ENCODE assay signal across 10 cellular contexts in genomic region chr18:44716697-44717163, GRCh38. TPM values are rescaled to one million over a fixed set of nuclear protein-coding genes. Genes with fewer than 3 reads are reported as not detected.
DNase-seq lines count a peak whose midpoint lies in the region; ATAC-seq and TF ChIP-seq lines count a peak whose summit lies in the region.
"Had no signal": no experiment of that assay in that cellular context is flagged by ENCODE, and none has a peak within 500 bp of the region (broad histone marks: within the 10 kb centered on the region; RNA-seq: fewer than 3 reads in every experiment).

No MANE protein-coding gene starts in this region.

- peaks cover 32% of the 10 kb centered on the region for H3K4me1 Mint-ChIP-seq in activated T-cell treated with anti-CD3 and anti-CD28 coated beads, Interleukin-2, amount 50 U/mL, for 72 hours (ENCODE audit: low read depth)
- H3K4me1 Mint-ChIP-seq in nephron (peaks cover 71% of the 10 kb centered on the region), type B pancreatic cell (ENCODE audit: unreplicated experiment) (peaks cover 32% of the 10 kb centered on the region)
- no peaks in the 10 kb centered on the region for H3K4me1 Mint-ChIP-seq in CD8-positive, alpha-beta T cell (ENCODE audit: low read depth)

- peak overlapping the region in 1 of 2 donors; percentile 28 for H3K4me3 Mint-ChIP-seq in activated T-cell treated with anti-CD3 and anti-CD28 coated beads, Interleukin-2, amount 50 U/mL, for 72 hours
- H3K4me3 Mint-ChIP-seq in nephron (no peak overlapping the region), type B pancreatic cell (no peak overlapping the region)
- H3K4me3 Mint-ChIP-seq in CD8-positive, alpha-beta T cell: no peak overlapping the region

- ATAC-seq in GM18502 (IDR thresholded peaks at IDR 0.05; ENCODE audit: poor library complexity, unreplicated experiment): peak; percentile 39
- peak; percentile 44 for ATAC-seq in GM21447 (IDR thresholded peaks at IDR 0.05; ENCODE audit: unreplicated experiment)
- ATAC-seq in activated T-cell treated with anti-CD3 and anti-CD28 coated beads, Interleukin-2, amount 50 U/mL, for 72 hours (replicated peaks in 1 of 2): peak; percentile 80 to 89
- no peak for ATAC-seq in CD8-positive, alpha-beta T cell
- ATAC-seq: left cardiac atrium had no signal

- H3K27me3 Mint-ChIP-seq in activated T-cell treated with anti-CD3 and anti-CD28 coated beads, Interleukin-2, amount 50 U/mL, for 72 hours (ENCODE audit: low read depth): peaks cover 27% of the 10 kb centered on the region
- H3K27me3 Mint-ChIP-seq in nephron (ENCODE audit: low read depth) (no peaks in the 10 kb centered on the region), type B pancreatic cell (no peaks in the 10 kb centered on the region)
- no peaks in the 10 kb centered on the region for H3K27me3 Mint-ChIP-seq in CD8-positive, alpha-beta T cell (ENCODE audit: low read depth)

- peak; percentile 25 to 47 for DNase-seq in activated T-cell treated with anti-CD3 and anti-CD28 coated beads, Interleukin-2, amount 50 U/mL, for 72 hours
- no peak for DNase-seq in CD8-positive, alpha-beta T cell
- DNase-seq in NCI-H774 (lab: John Stamatoyannopoulos, UW) (no peak), SHP77 (lab: John Stamatoyannopoulos, UW) (no peak), type B pancreatic cell (ENCODE audit: extremely low spot score, unreplicated experiment) (no peak)
- DNase-seq: left cardiac atrium, NCI-H1436 treated with DMSO at 0.1 percent for 48 hours had no signal

- no peaks in the 10 kb centered on the region for H3K9me3 ChIP-seq in CD8-positive, alpha-beta T cell (ENCODE audit: low read length)

- no peak overlapping the region for H3K27ac ChIP-seq in CD8-positive, alpha-beta T cell (ENCODE audit: low read depth, low read length)

- H3K4me3 ChIP-seq in CD8-positive, alpha-beta T cell (ENCODE audit: low read depth, low read length): no peak overlapping the region

- H3K4me1 ChIP-seq in CD8-positive, alpha-beta T cell (ENCODE audit: insufficient read depth, low read length): no peaks in the 10 kb centered on the region

- no peaks in the 10 kb centered on the region for H3K36me3 ChIP-seq in CD8-positive, alpha-beta T cell (ENCODE audit: insufficient read depth, low read length)

- CTCF ChIA-PET in CD8-positive, alpha-beta T cell (lab: Charles Lee): interaction anchor here (1.0 kb wide), 1 partner anchor 32 kb away, joined by 3 read pairs; no protein-coding TSS in a partner anchor

- peak overlapping the region; percentile 44 for H3K27ac Mint-ChIP-seq in activated T-cell treated with anti-CD3 and anti-CD28 coated beads, Interleukin-2, amount 50 U/mL, for 72 hours
- peak overlapping the region in 2 of 3 experiments; percentile 68 to 89 for H3K27ac Mint-ChIP-seq in nephron
- H3K27ac Mint-ChIP-seq in CD8-positive, alpha-beta T cell: no peak overlapping the region
- H3K27ac Mint-ChIP-seq in type B pancreatic cell: no peak overlapping the region

- H3K36me3 Mint-ChIP-seq in activated T-cell treated with anti-CD3 and anti-CD28 coated beads, Interleukin-2, amount 50 U/mL, for 72 hours (ENCODE audit: insufficient read depth in 2 of 2): peaks cover 2% of the 10 kb centered on the region in 2 donors
- H3K36me3 Mint-ChIP-seq in nephron (ENCODE audit: low read depth) (peaks cover 60% of the 10 kb centered on the region), type B pancreatic cell (peaks cover 46% of the 10 kb centered on the region)
- no peaks in the 10 kb centered on the region for H3K36me3 Mint-ChIP-seq in CD8-positive, alpha-beta T cell

- no peaks in the 10 kb centered on the region for H3K27me3 ChIP-seq in CD8-positive, alpha-beta T cell (ENCODE audit: insufficient read depth, low read length)

- H3K9me3 Mint-ChIP-seq in activated T-cell treated with anti-CD3 and anti-CD28 coated beads, Interleukin-2, amount 50 U/mL, for 72 hours: peaks cover 0 to 2% of the 10 kb centered on the region in 2 donors
- H3K9me3 Mint-ChIP-seq in nephron (no peaks in the 10 kb centered on the region), type B pancreatic cell (no peaks in the 10 kb centered on the region)
- H3K9me3 Mint-ChIP-seq in CD8-positive, alpha-beta T cell: no peaks in the 10 kb centered on the region

- no peak for TF ChIP-seq CTCF in nephron (IDR thresholded peaks at IDR 0.05; ENCODE audit: unreplicated experiment in 3 of 3)
- no peak for TF ChIP-seq CTCF in CD8-positive, alpha-beta T cell (IDR thresholded peaks at IDR 0.05)
- TF ChIP-seq CTCF in type B pancreatic cell (conservative IDR thresholded peaks at IDR 0.05): no peak

- POLR2A ChIA-PET in CD8-positive, alpha-beta T cell (lab: Charles Lee): no interaction called here

- intact Hi-C loops in CD8-positive, alpha-beta T cell (cut with DNase I, micrococcal nuclease): no loop called here

RNA-seq across cellular contexts. Expression of gene SETBP1, which starts 36.0 kb away (rescaled TPM):
- 10 to 100 TPM in 1 of 2 donors, 1 to 10 TPM in 1; 3.8 to 13.8 TPM for total RNA-seq in activated T-cell treated with anti-CD3 and anti-CD28 coated beads, Interleukin-2, amount 50 U/mL, for 72 hours
- 1 to 10 TPM in 1 of 2 experiments, under 1 TPM in 1; 0.90 to 2.1 TPM for total RNA-seq in CD8-positive, alpha-beta T cell
- 17.3 and 62.7 TPM in 2 replicates for total RNA-seq in type B pancreatic cell (ENCODE audit: low replicate concordance)

Comparison
In these comparisons a context has a peak if more than half of its experiments do, and no peak if none do; other contexts are left out.
1. DNase-seq: peak in activated T-cell treated with anti-CD3 and anti-CD28 coated beads, Interleukin-2, amount 50 U/mL, for 72 hours (2 of 2); none in CD8-positive, alpha-beta T cell (0 of 7), NCI-H774 (single experiment), SHP77 (0 of 2) and type B pancreatic cell (single experiment).
2. H3K27ac Mint-ChIP-seq: peak in activated T-cell treated with anti-CD3 and anti-CD28 coated beads, Interleukin-2, amount 50 U/mL, for 72 hours (single experiment) and nephron (2 of 3); none in CD8-positive, alpha-beta T cell (single experiment) and type B pancreatic cell (single experiment).